ENCODE assay signal across 8 cellular contexts in genomic region chrX:130393451-130394074, GRCh38. TPM values are rescaled to one million over a fixed set of nuclear protein-coding genes. Genes with fewer than 3 reads are reported as not detected.
DNase-seq lines count a peak whose midpoint lies in the region; ATAC-seq and TF ChIP-seq lines count a peak whose summit lies in the region.

No MANE protein-coding gene starts in this region.

- H3K79me2 ChIP-seq in HCT116 (ENCODE audit: insufficient read depth, low read length): no peaks in the 10 kb centered on the region

- H3K9me3 ChIP-seq in HCT116 (ENCODE audit: control insufficient read depth in 1 of 2, insufficient read depth in 1 of 2, low read depth in 1 of 2, low read length in 2 of 2): no peaks in the 10 kb centered on the region
- H3K9me3 ChIP-seq in NT2/D1 (ENCODE audit: insufficient read depth, low read length): no peaks in the 10 kb centered on the region
- no peaks in the 10 kb centered on the region for H3K9me3 ChIP-seq in mesenchymal stem cell (ENCODE audit: control insufficient read depth, low read length)

- H3K14ac ChIP-seq in mesenchymal stem cell (ENCODE audit: low read length in 2 of 2): no peak overlapping the region

- H3K27ac ChIP-seq in HCT116 (ENCODE audit: low read depth, low read length) (no peak overlapping the region), dorsolateral prefrontal cortex (no peak overlapping the region), mesenchymal stem cell (ENCODE audit: low read length, poor library complexity, severe bottlenecking) (no peak overlapping the region)

- no peak overlapping the region for H2AK5ac ChIP-seq in mesenchymal stem cell (ENCODE audit: low read length, severe bottlenecking)

- H2BK15ac ChIP-seq in mesenchymal stem cell (ENCODE audit: low read depth, poor library complexity, severe bottlenecking): no peak overlapping the region

- no peaks in the 10 kb centered on the region for H3K9me3 Mint-ChIP-seq in activated T-cell treated with anti-CD3 and anti-CD28 coated beads, Interleukin-2, amount 50 U/mL, for 4 hours

- no peaks in the 10 kb centered on the region for H3K36me3 ChIP-seq in HCT116 (ENCODE audit: control insufficient read depth in 1 of 2, insufficient read depth in 2 of 2, low read length in 2 of 2)
- no peaks in the 10 kb centered on the region for H3K36me3 ChIP-seq in NT2/D1 (ENCODE audit: insufficient read depth, insufficient read length, low read length)
- no peaks in the 10 kb centered on the region for H3K36me3 ChIP-seq in mesenchymal stem cell (ENCODE audit: control insufficient read depth in 1 of 2, insufficient read depth in 2 of 2, low read depth in 1 of 2, low read length in 2 of 2)

- no TSS peak for BruUV-seq in HCT116 (replicated peaks; lab: Mats Ljungman, UMichigan)

- no peaks in the 10 kb centered on the region for H3K9me2 ChIP-seq in HCT116 (ENCODE audit: insufficient read depth)

- H2BK5ac ChIP-seq in mesenchymal stem cell (ENCODE audit: low read depth, low read length, poor library complexity, severe bottlenecking): no peak overlapping the region

- RAD21 ChIA-PET in HCT116 (lab: Charles Lee; ENCODE audit: low non-redundant PET in 1 of 2, low total read pairs in 2 of 2, uncharacterized antibody in 2 of 2, unreplicated experiment in 2 of 2): interaction anchor here in 1 of 2 experiments (1.2 kb wide), 1 partner anchor 523 kb away, joined by 3 read pairs; no protein-coding TSS in a partner anchor

- H3K27me3 ChIP-seq in HCT116 (ENCODE audit: insufficient read depth, low read length): no peaks in the 10 kb centered on the region
- no peaks in the 10 kb centered on the region for H3K27me3 ChIP-seq in NT2/D1 (ENCODE audit: insufficient read depth, insufficient read length)
- H3K27me3 ChIP-seq in dorsolateral prefrontal cortex: peaks cover 0 to 56% (median 9%) of the 10 kb centered on the region in 45 donors
- peaks cover 5 to 19% of the 10 kb centered on the region in 2 experiments for H3K27me3 ChIP-seq in mesenchymal stem cell (ENCODE audit: control insufficient read depth in 1 of 2, insufficient read depth in 1 of 2, low read length in 2 of 2)

- POLR2A ChIA-PET in HCT116 (lab: Charles Lee): no interaction called here

- H2AFZ ChIP-seq in HCT116 (ENCODE audit: low read depth, low read length, poor library complexity, severe bottlenecking) (no peak overlapping the region), mesenchymal stem cell (ENCODE audit: low read depth, low read length) (no peak overlapping the region)

- H3K4me2 ChIP-seq in HCT116 (ENCODE audit: low read length) (no peak overlapping the region), mesenchymal stem cell (ENCODE audit: low read length, poor library complexity, severe bottlenecking) (no peak overlapping the region)

- DNase-seq in COLO668 (lab: John Stamatoyannopoulos, UW; ENCODE audit: unreplicated experiment) (peak; percentile 34), HCT116 (ENCODE audit: low read depth, low spot score) (peak; percentile 18), NT2/D1 (ENCODE audit: low read depth, low spot score) (peak; percentile 25), dorsolateral prefrontal cortex (peak in 9 of 10 donors; percentile 19 to 72 (median 64)), mesenchymal stem cell (peak; percentile 62), SIG-M5 treated with dmso at 0.1 percent for 504 hours (lab: John Stamatoyannopoulos, UW; ENCODE audit: unreplicated experiment) (no peak)
- DNase-seq in activated T-cell treated with anti-CD3 and anti-CD28 coated beads, Interleukin-2, amount 50 U/mL, for 4 hours: no peak

- H3K9ac ChIP-seq in HCT116 (ENCODE audit: low read length) (no peak overlapping the region), NT2/D1 (ENCODE audit: insufficient read length, low read depth) (no peak overlapping the region), mesenchymal stem cell (ENCODE audit: low read length) (peak overlapping the region; percentile 41)

- H3K79me1 ChIP-seq in mesenchymal stem cell (replicated peaks; ENCODE audit: low read length, poor library complexity, severe bottlenecking): no peaks in the 10 kb centered on the region

- no peak for TF ChIP-seq POLR2A in HCT116 (IDR thresholded peaks at IDR 0.05; ENCODE audit: borderline replicate concordance, extremely low read depth, insufficient read depth, insufficient read length)

- H3K36me3 Mint-ChIP-seq in activated T-cell treated with anti-CD3 and anti-CD28 coated beads, Interleukin-2, amount 50 U/mL, for 4 hours (ENCODE audit: insufficient read depth): no peaks in the 10 kb centered on the region

- peak; percentile 65 for TF ChIP-seq RAD21 in HCT116 (IDR thresholded peaks at IDR 0.05; ENCODE audit: low read depth)

- no peak overlapping the region for H4K8ac ChIP-seq in mesenchymal stem cell (ENCODE audit: low read length)

- H3K27me3 Mint-ChIP-seq in activated T-cell treated with anti-CD3 and anti-CD28 coated beads, Interleukin-2, amount 50 U/mL, for 4 hours (ENCODE audit: low read depth): peaks cover 11% of the 10 kb centered on the region

- no peak overlapping the region for H2BK120ac ChIP-seq in mesenchymal stem cell (ENCODE audit: low read depth, low read length)

- intact Hi-C loops in HCT116 (cut with micrococcal nuclease): loop anchor here (1.0 kb wide), 1 partner anchor 524 kb away; no protein-coding TSS in a partner anchor
- intact Hi-C loops in dorsolateral prefrontal cortex (cut with DNase I): loop anchor here in 1 of 2 donors (2.0 to 10.0 kb wide), 2 partner anchors 59 to 523 kb away; partner anchors contain the start of gene SLC25A14

- no peak overlapping the region for H4K91ac ChIP-seq in mesenchymal stem cell (ENCODE audit: low read length)

- TF ChIP-seq CTCF in HCT116 (IDR thresholded peaks at IDR 0.05 in 2 of 3, conservative IDR thresholded peaks at IDR 0.05 in 1 of 3; ENCODE audit: borderline replicate concordance in 1 of 3, insufficient read depth in 1 of 3, low read depth in 2 of 3, low read length in 2 of 3): peak; percentile 47 to 76 (median 62); a peak in 5 of 6 replicates
- TF ChIP-seq CTCF in dorsolateral prefrontal cortex (IDR thresholded peaks at IDR 0.05 in 54 of 56, conservative IDR thresholded peaks at IDR 0.05 in 2 of 56; ENCODE audit: low read depth in 1 of 56, partially characterized antibody in 56 of 56): peak; percentile 22 to 83 (median 71)

- no peak overlapping the region for H3K4ac ChIP-seq in mesenchymal stem cell (ENCODE audit: low read depth in 1 of 2, low read length in 2 of 2)

- H3K23ac ChIP-seq in mesenchymal stem cell (ENCODE audit: low read length in 2 of 2): no peak overlapping the region

- no peaks in the 10 kb centered on the region for H3K4me1 ChIP-seq in HCT116 (ENCODE audit: control insufficient read depth in 1 of 2, insufficient read depth in 2 of 2, low read length in 2 of 2)
- H3K4me1 ChIP-seq in NT2/D1 (ENCODE audit: insufficient read depth, insufficient read length): no peaks in the 10 kb centered on the region
- H3K4me1 ChIP-seq in mesenchymal stem cell (ENCODE audit: control insufficient read depth, insufficient read depth, low read depth, low read length): no peaks in the 10 kb centered on the region

- peak; percentile 91 for ATAC-seq in HCT116
- no peak for ATAC-seq in HG03039 (IDR thresholded peaks at IDR 0.05; ENCODE audit: unreplicated experiment)
- no peak for ATAC-seq in activated T-cell treated with anti-CD3 and anti-CD28 coated beads, Interleukin-2, amount 50 U/mL, for 4 hours

- no peak overlapping the region for H3K4me3 Mint-ChIP-seq in activated T-cell treated with anti-CD3 and anti-CD28 coated beads, Interleukin-2, amount 50 U/mL, for 4 hours

- no peak overlapping the region for H3K18ac ChIP-seq in mesenchymal stem cell (ENCODE audit: low read depth in 1 of 2, low read length in 2 of 2)

- no peaks in the 10 kb centered on the region for H3K4me1 Mint-ChIP-seq in activated T-cell treated with anti-CD3 and anti-CD28 coated beads, Interleukin-2, amount 50 U/mL, for 4 hours (ENCODE audit: low read depth)

- H3K4me3 ChIP-seq in HCT116 (replicated peaks in 1 of 2; ENCODE audit: low read depth in 1 of 2, low read length in 2 of 2) (no peak overlapping the region), NT2/D1 (ENCODE audit: insufficient read length, low read depth) (no peak overlapping the region), dorsolateral prefrontal cortex (no peak overlapping the region), mesenchymal stem cell (ENCODE audit: insufficient read depth in 1 of 2, low read depth in 1 of 2, low read length in 2 of 2) (no peak overlapping the region)

- CTCF ChIA-PET in HCT116 (lab: Charles Lee): interaction anchor here (0.6 to 3.8 kb wide), 4 partner anchors 33 to 523 kb away, joined by 3 to 27 read pairs (median 3); no protein-coding TSS in a partner anchor

- no peak overlapping the region for H2BK12ac ChIP-seq in mesenchymal stem cell (ENCODE audit: low read length in 2 of 2)

- WGBS in mesenchymal stem cell: 0% methylated on average over 3 of the region's 5 CpGs

- no peaks in the 10 kb centered on the region for H4K20me1 ChIP-seq in HCT116 (ENCODE audit: insufficient read depth)

TF ChIP-seq in HCT116, 20 proteins besides CTCF, POLR2A, EP300 and RAD21 (continues in another document):
- TF ChIP-seq FOSL1 (IDR thresholded peaks at IDR 0.05; ENCODE audit: low read depth) (no peak), CEBPB (IDR thresholded peaks at IDR 0.05; ENCODE audit: low read depth) (no peak), POLR2AphosphoS5 (IDR thresholded peaks at IDR 0.05; ENCODE audit: low read depth, low read length) (no peak), YY1 (IDR thresholded peaks at IDR 0.05; ENCODE audit: extremely low read depth, insufficient replicate concordance, low read depth, low read length) (no peak), JUND (IDR thresholded peaks at IDR 0.05) (no peak), SRF (IDR thresholded peaks at IDR 0.05; ENCODE audit: low read depth) (no peak)

RNA-seq across cellular contexts. Expression of gene GPR119, which starts 8.1 kb away (rescaled TPM):
- total RNA-seq in HCT116 (2021; ENCODE audit: unreplicated experiment): not detected
- not detected in 2 replicates for polyA plus RNA-seq in HCT116 (2012)
- not detected for total RNA-seq in dorsolateral prefrontal cortex
- not detected for polyA plus RNA-seq in mesenchymal stem cell (2013, experiment 1 of 2)
- polyA plus RNA-seq in mesenchymal stem cell (2013, experiment 2 of 2): not detected
- total RNA-seq in activated T-cell treated with anti-CD3 and anti-CD28 coated beads, Interleukin-2, amount 50 U/mL, for 4 hours: not detected

RNA-seq across cellular contexts. Expression of gene RBMX2, which starts 8.2 kb away (rescaled TPM):
- 18.9 TPM for total RNA-seq in HCT116 (2021; ENCODE audit: unreplicated experiment)
- polyA plus RNA-seq in HCT116 (2012): 12.8 and 17.1 TPM in 2 replicates
- 10 to 100 TPM; 16.6 to 38.3 (median 24.8) TPM for total RNA-seq in dorsolateral prefrontal cortex
- 39.9 TPM for polyA plus RNA-seq in mesenchymal stem cell (2013, experiment 1 of 2)
- 37.8 TPM for polyA plus RNA-seq in mesenchymal stem cell (2013, experiment 2 of 2)
- total RNA-seq in activated T-cell treated with anti-CD3 and anti-CD28 coated beads, Interleukin-2, amount 50 U/mL, for 4 hours: 10 to 100 TPM; 25.5 to 26.4 (median 25.5) TPM

RNA-seq across cellular contexts. Expression of gene SLC25A14, which starts 53.8 kb away (rescaled TPM):
- 13.1 TPM for total RNA-seq in HCT116 (2021; ENCODE audit: unreplicated experiment)
- 10.6 and 12.7 TPM in 2 replicates for polyA plus RNA-seq in HCT116 (2012)
- total RNA-seq in dorsolateral prefrontal cortex: 10 to 100 TPM; 15.5 to 47.1 (median 31.5) TPM
- polyA plus RNA-seq in mesenchymal stem cell (2013, experiment 1 of 2): 12.5 TPM
- polyA plus RNA-seq in mesenchymal stem cell (2013, experiment 2 of 2): 13.1 TPM
- total RNA-seq in activated T-cell treated with anti-CD3 and anti-CD28 coated beads, Interleukin-2, amount 50 U/mL, for 4 hours: 10 to 100 TPM in 2 of 3 donors, 1 to 10 TPM in 1; 9.6 to 11.3 (median 10.9) TPM

Comparison
In these comparisons a context has a peak if more than half of its experiments do, and no peak if none do; other contexts are left out.
1. DNase-seq: peak in COLO668 (single experiment), HCT116 (single experiment), NT2/D1 (single experiment), dorsolateral prefrontal cortex (9 of 10) and mesenchymal stem cell (single experiment); none in activated T-cell treated with anti-CD3 and anti-CD28 coated beads, Interleukin-2, amount 50 U/mL, for 4 hours (single experiment) and SIG-M5 treated with dmso at 0.1 percent for 504 hours (single experiment).